In genomic region chr18:31225668-31226067, GRCh38 we compare ENCODE assay signal across 1 cellular context.
TF ChIP-seq lines count a peak whose summit lies in the region.

No MANE protein-coding gene starts in this region.

TF ChIP-seq in HCT116, 20 proteins besides CTCF, POLR2A, EP300 and RAD21 (continued from another document):
- TF ChIP-seq, protein P1, sequence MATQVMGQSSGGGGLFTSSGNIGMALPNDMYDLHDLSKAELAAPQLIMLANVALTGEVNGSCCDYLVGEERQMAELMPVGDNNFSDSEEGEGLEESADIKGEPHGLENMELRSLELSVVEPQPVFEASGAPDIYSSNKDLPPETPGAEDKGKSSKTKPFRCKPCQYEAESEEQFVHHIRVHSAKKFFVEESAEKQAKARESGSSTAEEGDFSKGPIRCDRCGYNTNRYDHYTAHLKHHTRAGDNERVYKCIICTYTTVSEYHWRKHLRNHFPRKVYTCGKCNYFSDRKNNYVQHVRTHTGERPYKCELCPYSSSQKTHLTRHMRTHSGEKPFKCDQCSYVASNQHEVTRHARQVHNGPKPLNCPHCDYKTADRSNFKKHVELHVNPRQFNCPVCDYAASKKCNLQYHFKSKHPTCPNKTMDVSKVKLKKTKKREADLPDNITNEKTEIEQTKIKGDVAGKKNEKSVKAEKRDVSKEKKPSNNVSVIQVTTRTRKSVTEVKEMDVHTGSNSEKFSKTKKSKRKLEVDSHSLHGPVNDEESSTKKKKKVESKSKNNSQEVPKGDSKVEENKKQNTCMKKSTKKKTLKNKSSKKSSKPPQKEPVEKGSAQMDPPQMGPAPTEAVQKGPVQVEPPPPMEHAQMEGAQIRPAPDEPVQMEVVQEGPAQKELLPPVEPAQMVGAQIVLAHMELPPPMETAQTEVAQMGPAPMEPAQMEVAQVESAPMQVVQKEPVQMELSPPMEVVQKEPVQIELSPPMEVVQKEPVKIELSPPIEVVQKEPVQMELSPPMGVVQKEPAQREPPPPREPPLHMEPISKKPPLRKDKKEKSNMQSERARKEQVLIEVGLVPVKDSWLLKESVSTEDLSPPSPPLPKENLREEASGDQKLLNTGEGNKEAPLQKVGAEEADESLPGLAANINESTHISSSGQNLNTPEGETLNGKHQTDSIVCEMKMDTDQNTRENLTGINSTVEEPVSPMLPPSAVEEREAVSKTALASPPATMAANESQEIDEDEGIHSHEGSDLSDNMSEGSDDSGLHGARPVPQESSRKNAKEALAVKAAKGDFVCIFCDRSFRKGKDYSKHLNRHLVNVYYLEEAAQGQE (IDR thresholded peaks at IDR 0.05; ENCODE audit: low read depth), result no peak
- no peak for TF ChIP-seq CBX3 (IDR thresholded peaks at IDR 0.05; ENCODE audit: low read depth)
- TF ChIP-seq EGR1 (IDR thresholded peaks at IDR 0.05; ENCODE audit: low read depth), result no peak
